In the genomic region with DNA sequence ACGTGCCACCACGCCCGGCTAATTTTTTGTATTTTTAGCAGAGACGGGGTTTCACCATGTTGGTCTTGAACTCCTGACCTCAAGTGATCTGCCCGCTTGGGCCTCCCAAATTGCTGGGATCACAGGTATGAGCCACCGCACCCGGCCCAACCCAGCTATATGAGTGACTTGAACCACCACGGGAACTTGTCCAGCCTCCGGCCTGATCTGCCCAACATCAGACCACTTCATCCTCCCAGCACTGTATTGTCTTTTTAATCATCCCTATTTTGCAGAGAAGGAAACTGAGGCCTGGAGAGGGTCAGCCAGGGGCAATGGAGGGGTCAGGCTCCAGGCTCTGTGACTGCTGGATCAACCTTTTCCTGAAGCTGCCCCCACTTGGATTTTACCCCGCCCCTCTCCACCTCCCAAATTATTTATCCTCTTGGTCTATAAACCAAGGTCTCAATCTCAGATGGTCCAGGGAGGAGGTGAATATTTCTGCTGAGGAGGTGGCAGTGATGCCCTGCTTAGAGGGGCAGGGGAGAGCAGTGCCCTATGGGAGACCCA, we compare ENCODE assay signal across 8 cellular contexts. TPM values are rescaled to one million over a fixed set of nuclear protein-coding genes. Genes with fewer than 3 reads are reported as not detected.
DNase-seq lines count a peak whose midpoint lies in the region; ATAC-seq and TF ChIP-seq lines count a peak whose summit lies in the region.
"Had no signal": no experiment of that assay in that cellular context is flagged by ENCODE, and none has a peak within 500 bp of the region (broad histone marks: within the 10 kb centered on the region; RNA-seq: fewer than 3 reads in every experiment).

No MANE protein-coding gene starts in this region.

- ATAC-seq in T-cell (replicated peaks in 1 of 4) = no peak
- no peak for ATAC-seq in stimulated activated effector memory CD8-positive, alpha-beta T cell treated with anti-CD3 and anti-CD28 coated beads, Interleukin-12 subunit alpha, Interleukin-12 subunit beta, amount 100 ng/mL, for 72 hours

- no peaks in the 10 kb centered on the region for H3K36me3 Mint-ChIP-seq in T-cell
- H3K36me3 Mint-ChIP-seq in stimulated activated effector memory CD8-positive, alpha-beta T cell treated with anti-CD3 and anti-CD28 coated beads, Interleukin-12 subunit alpha, Interleukin-12 subunit beta, amount 100 ng/mL, for 72 hours = no peaks in the 10 kb centered on the region

- in situ Hi-C loops in HAP-1 (cut with MboI; ENCODE audit: low sequenced_read_pairs) = no loop called here

- H3K9me3 ChIP-seq in HAP-1 = no peaks in the 10 kb centered on the region

- no peak for TF ChIP-seq CTCF in fibroblast of villous mesenchyme (IDR thresholded peaks at IDR 0.05; ENCODE audit: insufficient read depth, low read depth, low read length)

- peaks cover 6% of the 10 kb centered on the region for H3K4me1 ChIP-seq in HAP-1

- peaks cover 9 to 18% (median 16%) of the 10 kb centered on the region in 3 donors for H3K4me1 Mint-ChIP-seq in T-cell
- peaks cover 38% of the 10 kb centered on the region for H3K4me1 Mint-ChIP-seq in stimulated activated effector memory CD8-positive, alpha-beta T cell treated with anti-CD3 and anti-CD28 coated beads, Interleukin-12 subunit alpha, Interleukin-12 subunit beta, amount 100 ng/mL, for 72 hours

- H3K9me3 Mint-ChIP-seq in T-cell = no peaks in the 10 kb centered on the region
- no peaks in the 10 kb centered on the region for H3K9me3 Mint-ChIP-seq in stimulated activated effector memory CD8-positive, alpha-beta T cell treated with anti-CD3 and anti-CD28 coated beads, Interleukin-12 subunit alpha, Interleukin-12 subunit beta, amount 100 ng/mL, for 72 hours

- peak overlapping the region; percentile 78 to 81 (median 80) for H3K4me3 Mint-ChIP-seq in T-cell
- H3K4me3 Mint-ChIP-seq in stimulated activated effector memory CD8-positive, alpha-beta T cell treated with anti-CD3 and anti-CD28 coated beads, Interleukin-12 subunit alpha, Interleukin-12 subunit beta, amount 100 ng/mL, for 72 hours = peak overlapping the region; percentile 74

- peak overlapping the region; percentile 65 for H3K4me3 ChIP-seq in HAP-1
- H3K4me3 ChIP-seq in fibroblast of villous mesenchyme (ENCODE audit: low read depth, low read length) = peak overlapping the region; percentile 93
- H3K4me3 ChIP-seq in H7 (ENCODE audit: insufficient read depth, low read depth, low read length) = no peak overlapping the region

- peak overlapping the region; percentile 11 to 31 for H3K27ac Mint-ChIP-seq in T-cell
- no peak overlapping the region for H3K27ac Mint-ChIP-seq in stimulated activated effector memory CD8-positive, alpha-beta T cell treated with anti-CD3 and anti-CD28 coated beads, Interleukin-12 subunit alpha, Interleukin-12 subunit beta, amount 100 ng/mL, for 72 hours

- CTCF ChIA-PET in T-cell (lab: Charles Lee) = interaction anchor here in 1 of 2 donors (1.1 to 1.4 kb wide), 4 partner anchors 26 to 100 kb away, joined by 3 to 7 read pairs (median 3); partner anchors contain the start of gene KDM4B

- DNase-seq in HAP-1 (ENCODE audit: low spot score in 2 of 2) (no peak), T-cell (no peak), fibroblast of villous mesenchyme (ENCODE audit: low read depth) (no peak), H7 (no peak), 8988T (no peak), DMS114 treated with DMSO at 0.1 percent for 48 hours (lab: John Stamatoyannopoulos, UW; ENCODE audit: unreplicated experiment) (no peak)
- DNase-seq in stimulated activated effector memory CD8-positive, alpha-beta T cell treated with anti-CD3 and anti-CD28 coated beads, Interleukin-12 subunit alpha, Interleukin-12 subunit beta, amount 100 ng/mL, for 72 hours (ENCODE audit: low spot score in 2 of 2) = no peak
- DNase-seq: NCI-H1105 treated with DMSO at 0.1 percent for 48 hours had no signal

- POLR2A ChIA-PET in T-cell (lab: Charles Lee) = no interaction called here

- H3K27me3 Mint-ChIP-seq in T-cell = peaks cover 0 to 9% of the 10 kb centered on the region in 2 donors

- H3K27me3 ChIP-seq in HAP-1 (ENCODE audit: low read depth) = no peaks in the 10 kb centered on the region
- H3K27me3 ChIP-seq in H7 (ENCODE audit: control insufficient read depth, insufficient read depth, low read length) = no peaks in the 10 kb centered on the region

- H3K36me3 ChIP-seq in HAP-1 (replicated peaks) = no peaks in the 10 kb centered on the region
- H3K36me3 ChIP-seq in H7 (replicated peaks; ENCODE audit: control insufficient read depth, insufficient read depth, low read length) = no peaks in the 10 kb centered on the region

RNA-seq across cellular contexts. Expression of gene PLIN3, which starts 0.9 kb away (rescaled TPM):
- total RNA-seq in T-cell (10 to 100 TPM; 15.3 to 24.1 (median 21.8) TPM), fibroblast of villous mesenchyme (191 and 193 TPM in 2 replicates)
- total RNA-seq in H7 (2014; rRNA removed; shearing (Covaris generic)) = 88.8 and 95.2 TPM in 2 replicates

RNA-seq across cellular contexts. Expression of gene ARRDC5, which starts 34.3 kb away (rescaled TPM):
- total RNA-seq in T-cell (10 to 100 TPM in 4 of 5 donors, 1 to 10 TPM in 1; 8.1 to 21.7 (median 15.8) TPM), fibroblast of villous mesenchyme (0.32 TPM in 1 of 2 replicates, not detected in the other)
- not detected in 2 replicates for total RNA-seq in H7 (2014; rRNA removed; shearing (Covaris generic))

RNA-seq across cellular contexts. Expression of gene TICAM1, which starts 36.8 kb away (rescaled TPM):
- total RNA-seq in T-cell (10 to 100 TPM; 12.8 to 20.3 (median 16.8) TPM), fibroblast of villous mesenchyme (3.2 and 3.5 TPM in 2 replicates)
- total RNA-seq in H7 (2014; rRNA removed; shearing (Covaris generic)) = 0.17 and 0.30 TPM in 2 replicates

RNA-seq across cellular contexts. Expression of gene UHRF1, which starts 40.9 kb away (rescaled TPM):
- total RNA-seq in T-cell = 1 to 10 TPM in 4 of 5 donors, under 1 TPM in 1; 0.89 to 3.1 (median 2.0) TPM
- total RNA-seq in fibroblast of villous mesenchyme = 34.1 and 36.1 TPM in 2 replicates
- 22.1 and 54.0 TPM in 2 replicates for total RNA-seq in H7 (2014; rRNA removed; shearing (Covaris generic))
